Comparison of ENCODE assay signal across 8 cellular contexts in genomic region chr7:107725138-107725740, GRCh38. TPM values are rescaled to one million over a fixed set of nuclear protein-coding genes. Genes with fewer than 3 reads are reported as not detected.
DNase-seq lines count a peak whose midpoint lies in the region; ATAC-seq and TF ChIP-seq lines count a peak whose summit lies in the region.

No MANE protein-coding gene starts in this region.

- no peaks in the 10 kb centered on the region for H4K20me1 ChIP-seq in Karpas-422 (ENCODE audit: insufficient read depth, low read depth, low read length)

- no peak overlapping the region for H2AFZ ChIP-seq in Karpas-422 (ENCODE audit: low read length)

- H3K4me3 ChIP-seq in Karpas-422 (ENCODE audit: low read length), result no peak overlapping the region
- no peak overlapping the region for H3K4me3 ChIP-seq in brain microvascular endothelial cell (ENCODE audit: low read depth, low read length)

- H3K36me3 ChIP-seq in Karpas-422 (ENCODE audit: insufficient read depth, low read length) (no peaks in the 10 kb centered on the region), brain microvascular endothelial cell (replicated peaks) (no peaks in the 10 kb centered on the region)

- no peaks in the 10 kb centered on the region for H3K9me2 ChIP-seq in Karpas-422 (replicated peaks; ENCODE audit: insufficient read depth, low read length)

- no peaks in the 10 kb centered on the region for H3K27me3 ChIP-seq in Karpas-422 (ENCODE audit: low read length)
- peaks cover 2% of the 10 kb centered on the region for H3K27me3 ChIP-seq in brain microvascular endothelial cell (replicated peaks)

- no peaks in the 10 kb centered on the region for H3K4me1 ChIP-seq in Karpas-422 (ENCODE audit: low read length)

- H3K9me3 ChIP-seq in Karpas-422 (ENCODE audit: low read length), result no peaks in the 10 kb centered on the region

- peak; percentile 33 for DNase-seq in DMS79 treated with DMSO at 0.1 percent for 48 hours (lab: John Stamatoyannopoulos, UW)
- no peak for DNase-seq in DMS79 (lab: John Stamatoyannopoulos, UW)
- peak; percentile 84 for DNase-seq in Karpas-422
- DNase-seq in SK-MEL-5 (ENCODE audit: low read depth, low spot score), result peak; percentile 83
- DNase-seq in brain microvascular endothelial cell, result peak; percentile 36
- peak in 1 of 2 donors; percentile 64 for DNase-seq in left colon
- peak; percentile 24 to 37 for DNase-seq in stimulated activated CD4-positive, alpha-beta T cell treated with anti-CD3 and anti-CD28 coated beads, Interleukin-4, amount 100 ng/mL, for 4 hours
- DNase-seq in KG1 (lab: John Stamatoyannopoulos, UW), result no peak

- in situ Hi-C loops in SK-MEL-5 (cut with HindIII; ENCODE audit: low pct_unique_long_range_greater_than_20kb, low sequenced_read_pairs) (no loop called here), brain microvascular endothelial cell (cut with HindIII; ENCODE audit: low pct_ligation_motif_present, low sequenced_read_pairs) (no loop called here)

- H3K27ac ChIP-seq in Karpas-422 (ENCODE audit: low read length), result no peak overlapping the region
- no peak overlapping the region for H3K27ac ChIP-seq in brain microvascular endothelial cell

- intact Hi-C loops in left colon (cut with DNase I, micrococcal nuclease), result loop anchor here in 1 of 2 donors (5.0 kb wide), 1 partner anchor 263 kb away; no protein-coding TSS in a partner anchor

- ATAC-seq in left colon, result peak; percentile 45

- peak; percentile 54 for TF ChIP-seq CTCF in brain microvascular endothelial cell (IDR thresholded peaks at IDR 0.05; ENCODE audit: low read depth, low read length, missing control alignments)

- H3K4me2 ChIP-seq in Karpas-422 (ENCODE audit: low read depth, low read length, poor library complexity, severe bottlenecking), result no peak overlapping the region

- no peaks in the 10 kb centered on the region for H3K79me2 ChIP-seq in Karpas-422 (ENCODE audit: low read length)

- no peak overlapping the region for H3K9ac ChIP-seq in Karpas-422 (ENCODE audit: low read length)

RNA-seq across cellular contexts. Expression of gene CBLL1, which starts 18.7 kb away (rescaled TPM):
- 28.3 and 35.0 TPM in 2 replicates for total RNA-seq in Karpas-422 (2014; rRNA removed; shearing (Covaris generic); ENCODE audit: low replicate concordance)
- 51.0 and 54.7 TPM in 2 replicates for total RNA-seq in SK-MEL-5 (2014; rRNA removed; shearing (Covaris generic))
- 31.2 and 37.3 TPM in 2 replicates for polyA plus RNA-seq in SK-MEL-5 (2015; cell fraction: cytosol; rRNA removed)
- 37.4 and 41.2 TPM in 2 replicates for polyA plus RNA-seq in SK-MEL-5 (2015; cell fraction: nucleus; rRNA removed)
- total RNA-seq in left colon, result 10 to 100 TPM; 19.2 to 22.1 TPM

Comparison
In these comparisons a context has a peak if more than half of its experiments do, and no peak if none do; other contexts are left out.
1. DNase-seq: peak in DMS79 treated with DMSO at 0.1 percent for 48 hours (single experiment), Karpas-422 (single experiment), SK-MEL-5 (single experiment), brain microvascular endothelial cell (single experiment) and stimulated activated CD4-positive, alpha-beta T cell treated with anti-CD3 and anti-CD28 coated beads, Interleukin-4, amount 100 ng/mL, for 4 hours (2 of 2); none in DMS79 (single experiment) and KG1 (single experiment).